ENCODE assay signal across 26 cellular contexts in genomic region chr21:31788581-31788980, GRCh38.
"Had no signal": no experiment of that assay in that cellular context is flagged by ENCODE, and none has a peak within 500 bp of the region (broad histone marks: within the 10 kb centered on the region; RNA-seq: fewer than 3 reads in every experiment).

No MANE protein-coding gene starts in this region.

- ATAC-seq: stimulated activated effector memory CD8-positive, alpha-beta T cell treated with anti-CD3 and anti-CD28 coated beads, Interleukin-12 subunit alpha, Interleukin-12 subunit beta, amount 100 ng/mL, for 72 hours; stimulated activated memory B cell treated with anti-CD40 and anti-IgM and Interleukin-4, amounts not matched to agents 10 μg/mL and 1 μg/mL and 100 μg/mL, for 72 hours; stimulated activated naive CD8-positive, alpha-beta T cell treated with anti-CD3 and anti-CD28 coated beads, Interleukin-15, amount 100 ng/mL, for 72 hours; stimulated activated naive CD8-positive, alpha-beta T cell treated with anti-CD3 and anti-CD28 coated beads, Interleukin-15, Interleukin-2, amounts not matched to agents 100 U/mL and 50 U/mL, for 24 hours had no signal

- H3K36me3 ChIP-seq: stomach, suprapubic skin, thoracic aorta, thyroid gland, tibial artery, tibial nerve, transverse colon, upper lobe of left lung, upper lobe of right lung, uterus, vagina had no signal

- DNase-seq: stimulated activated CD4-positive, alpha-beta T cell treated with anti-CD3 and anti-CD28 coated beads, Interleukin-2, amount 100 ng/mL, for 48 hours; stimulated activated CD4-positive, alpha-beta T cell treated with anti-CD3 and anti-CD28 coated beads, Interleukin-4, amount 100 ng/mL, for 1 hour; stimulated activated CD4-positive, alpha-beta T cell treated with anti-CD3 and anti-CD28 coated beads, Interleukin-4, amount 100 ng/mL, for 24 hours; stimulated activated CD4-positive, alpha-beta T cell treated with anti-CD3 and anti-CD28 coated beads, Interleukin-4, amount 100 ng/mL, for 4 hours; stimulated activated CD8-positive, alpha-beta memory T cell treated with anti-CD3 and anti-CD28 coated beads, Interleukin-4, amount 100 ng/mL, for 48 hours; stimulated activated naive B cell treated with anti-CD40 and anti-IgM and Interleukin-4, amounts not matched to agents 10 μg/mL and 1 μg/mL and 100 μg/mL, for 72 hours; stimulated activated naive CD4-positive, alpha-beta T cell; stimulated activated naive CD4-positive, alpha-beta T cell treated with Interleukin-2 at 50 U/mL for 16 hours; stimulated activated naive CD8-positive, alpha-beta T cell treated with anti-CD3 and anti-CD28 coated beads, Interleukin-15, amount 100 ng/mL, for 72 hours; stimulated activated naive CD8-positive, alpha-beta T cell treated with anti-CD3 and anti-CD28 coated beads, Interleukin-15, Interleukin-2, amounts not matched to agents 100 U/mL and 50 U/mL, for 24 hours; stomach; substantia nigra; testis; thyroid gland; tibial artery; transverse colon; upper lobe of right lung; uterus had no signal

- H3K9me3 ChIP-seq: stomach, suprapubic skin, testis, thoracic aorta, thyroid gland, tibial artery, tibial nerve, transverse colon, upper lobe of left lung, upper lobe of right lung, uterus, vagina had no signal

- H3K27me3 ChIP-seq: stomach, suprapubic skin, testis, thyroid gland, tibial artery, tibial nerve, transverse colon, upper lobe of left lung, upper lobe of right lung, uterus, vagina had no signal

- H3K4me1 ChIP-seq: tibial artery, upper lobe of right lung, uterus, vagina had no signal

- H3K27ac ChIP-seq: stomach, suprapubic skin, testis, thoracic aorta, thyroid gland, tibial artery, tibial nerve, transverse colon, upper lobe of left lung, upper lobe of right lung, uterus, vagina had no signal

- H3K4me3 ChIP-seq: stomach, suprapubic skin, testis, thoracic aorta, thyroid gland, tibial artery, tibial nerve, transverse colon, upper lobe of left lung, upper lobe of right lung, uterus, vagina had no signal

- FAIRE-seq: urothelium cell line had no signal
